ENCODE assay signal across 10 cellular contexts in genomic region chr6:3053231-3053508, GRCh38. TPM values are rescaled to one million over a fixed set of nuclear protein-coding genes. Genes with fewer than 3 reads are reported as not detected.
A peak's percentile ranks its signal among the peaks of the same experiment; 100 is the strongest.
DNase-seq lines count a peak whose midpoint lies in the region; ATAC-seq, FAIRE-seq and TF ChIP-seq lines count a peak whose summit lies in the region.
"Had no signal": no experiment of that assay in that cellular context is flagged by ENCODE, and none has a peak within 500 bp of the region (broad histone marks: within the 10 kb centered on the region; RNA-seq: fewer than 3 reads in every experiment).

No MANE protein-coding gene starts in this region.

- H3K79me1 ChIP-seq in mesenchymal stem cell (replicated peaks; ENCODE audit: low read length, poor library complexity, severe bottlenecking) = no peaks in the 10 kb centered on the region

- H4K8ac ChIP-seq in mesenchymal stem cell (ENCODE audit: low read length) = no peak overlapping the region

- H3K36me3 Mint-ChIP-seq in type B pancreatic cell = no peaks in the 10 kb centered on the region

- peak overlapping the region; percentile 14 for H3K4me2 ChIP-seq in mesenchymal stem cell (ENCODE audit: low read length, poor library complexity, severe bottlenecking)

- peaks cover 31% of the 10 kb centered on the region for H3K27me3 Mint-ChIP-seq in type B pancreatic cell

- H2AFZ ChIP-seq in mesenchymal stem cell (ENCODE audit: low read depth, low read length) = peak overlapping the region; percentile 61

- no peak overlapping the region for H3K14ac ChIP-seq in mesenchymal stem cell (ENCODE audit: low read length in 2 of 2)

- intact Hi-C loops in heart left ventricle (cut with DNase I) = loop anchor here in 8 of 10 donors (1.0 to 10.0 kb wide), 4 partner anchors 28 to 211 kb away; partner anchors contain the start of genes SERPINB1 (in 5 of the 8) and NQO2 (in 1 of the 8)
- intact Hi-C loops in left ventricle myocardium superior (cut with micrococcal nuclease) = no loop called here
- intact Hi-C loops in body of pancreas (cut with DNase I) = loop anchor here (5.0 kb wide), 1 partner anchor 46 kb away; no protein-coding TSS in a partner anchor

- no peak overlapping the region for H2BK15ac ChIP-seq in mesenchymal stem cell (ENCODE audit: low read depth, poor library complexity, severe bottlenecking)

- H3K18ac ChIP-seq in mesenchymal stem cell (ENCODE audit: low read depth in 1 of 2, low read length in 2 of 2) = peak overlapping the region in 1 of 2 experiments; percentile 68

- TF ChIP-seq POLR2A in heart left ventricle (IDR thresholded peaks at IDR 0.05) (no peak), body of pancreas (IDR thresholded peaks at IDR 0.05) (no peak), H54 (IDR thresholded peaks at IDR 0.05; ENCODE audit: low read depth, low read length) (no peak)

- peak overlapping the region in 8 of 12 donors; percentile 31 to 73 (median 58) for H3K27ac ChIP-seq in heart left ventricle
- peak overlapping the region in 3 of 4 donors; percentile 32 to 71 (median 46) for H3K27ac ChIP-seq in body of pancreas
- no peak overlapping the region for H3K27ac ChIP-seq in mesenchymal stem cell (ENCODE audit: low read length, poor library complexity, severe bottlenecking)
- H3K27ac ChIP-seq: cardiac muscle cell had no signal

- H2BK120ac ChIP-seq in mesenchymal stem cell (ENCODE audit: low read depth, low read length) = no peak overlapping the region

- DNase-seq in heart left ventricle = no peak
- DNase-seq in left ventricle myocardium superior = no peak
- no peak for DNase-seq in body of pancreas
- no peak for DNase-seq in mesenchymal stem cell
- DNase-seq in type B pancreatic cell (ENCODE audit: extremely low spot score, unreplicated experiment) = no peak
- no peak for DNase-seq in NCI-H82 treated with DMSO at 0.1 percent for 48 hours (lab: John Stamatoyannopoulos, UW; ENCODE audit: unreplicated experiment)
- no peak for DNase-seq in H54 (ENCODE audit: insufficient read length, low spot score)
- DNase-seq: DND-41 had no signal

- peaks cover 23% of the 10 kb centered on the region for H3K4me1 Mint-ChIP-seq in type B pancreatic cell (ENCODE audit: unreplicated experiment)

- 64 to 75% (median 70%) methylated on average over 11 of the region's 11 CpGs for WGBS in heart left ventricle, 4 donors
- 12 to 21% methylated on average over 11 of the region's 11 CpGs for WGBS in body of pancreas, 2 donors
- 81% methylated on average over 11 of the region's 11 CpGs for WGBS in mesenchymal stem cell

- H3K9me3 Mint-ChIP-seq in type B pancreatic cell = no peaks in the 10 kb centered on the region

- H3K23ac ChIP-seq in mesenchymal stem cell (ENCODE audit: low read length in 2 of 2) = no peak overlapping the region

- H3K9me3 ChIP-seq in heart left ventricle (no peaks in the 10 kb centered on the region), body of pancreas (no peaks in the 10 kb centered on the region), mesenchymal stem cell (ENCODE audit: control insufficient read depth, low read length) (no peaks in the 10 kb centered on the region)

- H3K36me3 ChIP-seq in heart left ventricle (no peaks in the 10 kb centered on the region), body of pancreas (replicated peaks in 1 of 2; ENCODE audit: insufficient read depth in 1 of 2, low read depth in 2 of 2) (no peaks in the 10 kb centered on the region), mesenchymal stem cell (ENCODE audit: control insufficient read depth in 1 of 2, insufficient read depth in 2 of 2, low read depth in 1 of 2, low read length in 2 of 2) (no peaks in the 10 kb centered on the region)
- H3K36me3 ChIP-seq: cardiac muscle cell had no signal

- no peak overlapping the region for H2BK12ac ChIP-seq in mesenchymal stem cell (ENCODE audit: low read length in 2 of 2)

- peak overlapping the region; percentile 64 for H3K27ac Mint-ChIP-seq in type B pancreatic cell

- H2AK5ac ChIP-seq in mesenchymal stem cell (ENCODE audit: low read length, severe bottlenecking) = no peak overlapping the region

- peaks cover 0 to 31% (median 16%) of the 10 kb centered on the region in 12 donors for H3K4me1 ChIP-seq in heart left ventricle
- peaks cover 14% of the 10 kb centered on the region for H3K4me1 ChIP-seq in body of pancreas
- peaks cover 4% of the 10 kb centered on the region for H3K4me1 ChIP-seq in mesenchymal stem cell (ENCODE audit: control insufficient read depth, insufficient read depth, low read depth, low read length)

- H3K27me3 ChIP-seq in heart left ventricle (no peaks in the 10 kb centered on the region), body of pancreas (no peaks in the 10 kb centered on the region), mesenchymal stem cell (ENCODE audit: control insufficient read depth in 1 of 2, insufficient read depth in 1 of 2, low read length in 2 of 2) (peaks cover 0 to 9% of the 10 kb centered on the region in 2 experiments)
- H3K27me3 ChIP-seq: cardiac muscle cell had no signal

- H3K9ac ChIP-seq in mesenchymal stem cell (ENCODE audit: low read length) = peak overlapping the region; percentile 55

- TF ChIP-seq CTCF in heart left ventricle (IDR thresholded peaks at IDR 0.05) (no peak), body of pancreas (IDR thresholded peaks at IDR 0.05) (no peak), type B pancreatic cell (conservative IDR thresholded peaks at IDR 0.05) (no peak)

- H4K91ac ChIP-seq in mesenchymal stem cell (ENCODE audit: low read length) = no peak overlapping the region

- peak overlapping the region; percentile 65 for H3K4me3 Mint-ChIP-seq in type B pancreatic cell

- FAIRE-seq in H54 (lab: Jason Lieb, UNC) = no peak

- H3K4ac ChIP-seq in mesenchymal stem cell (ENCODE audit: low read depth in 1 of 2, low read length in 2 of 2) = no peak overlapping the region

- no peak overlapping the region for H2BK5ac ChIP-seq in mesenchymal stem cell (ENCODE audit: low read depth, low read length, poor library complexity, severe bottlenecking)

- ATAC-seq in heart left ventricle (no peak), left ventricle myocardium superior (no peak), body of pancreas (no peak), HG03159 (IDR thresholded peaks at IDR 0.05; ENCODE audit: unreplicated experiment) (no peak)

- H3K4me3 ChIP-seq in heart left ventricle (peak overlapping the region; percentile 7 to 64 (median 56)), body of pancreas (peak overlapping the region; percentile 18 to 36), mesenchymal stem cell (ENCODE audit: insufficient read depth in 1 of 2, low read depth in 1 of 2, low read length in 2 of 2) (peak overlapping the region; percentile 8 to 72)

RNA-seq across cellular contexts. Expression of gene RIPK1, which starts 15.1 kb away (rescaled TPM):
- total RNA-seq in heart left ventricle (10 to 100 TPM in 3 of 9 donors, 1 to 10 TPM in 6; 5.3 to 16.3 (median 7.1) TPM), left ventricle myocardium superior (6.5 TPM), body of pancreas (10 to 100 TPM; 11.4 to 14.2 TPM), type B pancreatic cell (ENCODE audit: low replicate concordance) (14.7 and 16.3 TPM in 2 replicates)
- polyA plus RNA-seq in heart left ventricle = 1 to 10 TPM; 5.5 to 8.0 TPM
- polyA plus RNA-seq in mesenchymal stem cell (2013, experiment 1 of 2) = 22.7 TPM
- polyA plus RNA-seq in mesenchymal stem cell (2013, experiment 2 of 2) = 22.3 TPM

RNA-seq across cellular contexts. Expression of gene NQO2, which starts 53.5 kb away (rescaled TPM):
- total RNA-seq in heart left ventricle (10 to 100 TPM; 37.0 to 76.0 (median 62.8) TPM), left ventricle myocardium superior (59.6 TPM), body of pancreas (10 to 100 TPM in 1 of 2 donors, 1 to 10 TPM in 1; 7.3 to 17.1 TPM), type B pancreatic cell (ENCODE audit: low replicate concordance) (19.1 and 19.5 TPM in 2 replicates)
- 10 to 100 TPM; 40.8 to 85.4 TPM for polyA plus RNA-seq in heart left ventricle
- polyA plus RNA-seq in mesenchymal stem cell (2013, experiment 1 of 2) = 20.8 TPM
- polyA plus RNA-seq in mesenchymal stem cell (2013, experiment 2 of 2) = 21.0 TPM
